In genomic region chr5:141618030-141618803, GRCh38 we compare ENCODE assay signal across 8 cellular contexts. TPM values are rescaled to one million over a fixed set of nuclear protein-coding genes. Genes with fewer than 3 reads are reported as not detected.
A peak's percentile ranks its signal among the peaks of the same experiment; 100 is the strongest.
DNase-seq lines count a peak whose midpoint lies in the region; ATAC-seq and TF ChIP-seq lines count a peak whose summit lies in the region.

No MANE protein-coding gene starts in this region.

- intact Hi-C loops in CD4-positive, alpha-beta memory T cell (cut with micrococcal nuclease): loop anchor here (2.0 to 5.0 kb wide), 2 partner anchors 36 to 297 kb away; partner anchors contain the start of gene TAF7
- intact Hi-C loops in OCI-LY7 (cut with micrococcal nuclease; ENCODE audit: unreplicated experiment): loop anchor here (5.0 to 10.0 kb wide), 3 partner anchors 36 to 103 kb away; no protein-coding TSS in a partner anchor
- intact Hi-C loops in activated T-helper 2 cell treated with anti-CD3 and anti-CD28 coated beads, Interferon-gamma antibody, Interleukin-2, Interleukin-4, amounts not matched to agents 10 μg/mL and 5 μg/mL and 100 μg/mL, durations not matched to agents 14 hours and 24 hours and 36 hours (cut with micrococcal nuclease): loop anchor here (1.0 to 5.0 kb wide), 2 partner anchors 18 to 36 kb away; partner anchors contain the start of genes HDAC3 and RELL2
- intact Hi-C loops in ovary (cut with DNase I): no loop called here

- no peak for TF ChIP-seq EP300 in gastroesophageal sphincter (IDR thresholded peaks at IDR 0.05)
- TF ChIP-seq EP300 in ovary (IDR thresholded peaks at IDR 0.05): no peak

- H3K27ac ChIP-seq in CD4-positive, alpha-beta memory T cell (ENCODE audit: low read depth, low read length): peak overlapping the region; percentile 86
- peak overlapping the region; percentile 63 for H3K27ac ChIP-seq in OCI-LY7 (ENCODE audit: low read depth, low read length, poor library complexity, severe bottlenecking)
- peak overlapping the region; percentile 77 to 96 (median 89) for H3K27ac ChIP-seq in gastroesophageal sphincter
- H3K27ac ChIP-seq in ovary: peak overlapping the region; percentile 76 to 83

- H3K9me2 ChIP-seq in OCI-LY7 (ENCODE audit: insufficient read depth, low read length): no peaks in the 10 kb centered on the region

- no TSS peak for BruUV-seq in OCI-LY7 (replicated peaks; lab: Mats Ljungman, UMichigan)

- H3K4me2 ChIP-seq in OCI-LY7 (ENCODE audit: low read length): peak overlapping the region; percentile 89

- H3K27me3 Mint-ChIP-seq in CD4-positive, alpha-beta memory T cell: no peaks in the 10 kb centered on the region
- no peaks in the 10 kb centered on the region for H3K27me3 Mint-ChIP-seq in activated T-helper 2 cell treated with anti-CD3 and anti-CD28 coated beads, Interferon-gamma antibody, Interleukin-2, Interleukin-4, amounts not matched to agents 10 μg/mL and 5 μg/mL and 100 μg/mL, durations not matched to agents 14 hours and 24 hours and 36 hours (ENCODE audit: low read depth)

- 1 to 2% methylated on average over 24 to 34 of the region's 36 CpGs for WGBS in gastroesophageal sphincter (ENCODE audit: low coverage in 1 of 2), 2 donors
- 1% methylated on average over 31 to 36 of the region's 36 CpGs for WGBS in ovary, 3 donors

- no peaks in the 10 kb centered on the region for H3K9me3 ChIP-seq in CD4-positive, alpha-beta memory T cell (ENCODE audit: control insufficient read depth in 1 of 2, low read length in 2 of 2)
- no peaks in the 10 kb centered on the region for H3K9me3 ChIP-seq in OCI-LY7 (ENCODE audit: low read length)
- no peaks in the 10 kb centered on the region for H3K9me3 ChIP-seq in gastroesophageal sphincter
- no peaks in the 10 kb centered on the region for H3K9me3 ChIP-seq in ovary

- peaks cover 16% of the 10 kb centered on the region; the same call in 1 of the 2 replicates for H4K20me1 ChIP-seq in OCI-LY7 (ENCODE audit: insufficient read depth, low read length)

- H2AFZ ChIP-seq in OCI-LY7 (ENCODE audit: low read length): peak overlapping the region; percentile 53

- peak overlapping the region; percentile 86 to 95 for H3K4me3 ChIP-seq in CD4-positive, alpha-beta memory T cell (ENCODE audit: low read length in 2 of 2)
- H3K4me3 ChIP-seq in OCI-LY7 (ENCODE audit: low read depth, low read length, poor library complexity, severe bottlenecking): peak overlapping the region; percentile 98
- H3K4me3 ChIP-seq in gastroesophageal sphincter: peak overlapping the region; percentile 86 to 98
- peak overlapping the region; percentile 91 for H3K4me3 ChIP-seq in ovary

- H3K79me2 ChIP-seq in OCI-LY7 (ENCODE audit: insufficient read depth, low read depth, low read length): peaks cover 49% of the 10 kb centered on the region

- peak; percentile 21 for ATAC-seq in GM19351 (IDR thresholded peaks at IDR 0.05; ENCODE audit: unreplicated experiment)
- peak; percentile 13 for ATAC-seq in HG03378 (IDR thresholded peaks at IDR 0.05; ENCODE audit: unreplicated experiment)
- peak; percentile 30 for ATAC-seq in gastroesophageal sphincter

- H3K36me3 Mint-ChIP-seq in CD4-positive, alpha-beta memory T cell: peaks cover 17 to 48% of the 10 kb centered on the region in 2 donors
- peaks cover 67% of the 10 kb centered on the region for H3K36me3 Mint-ChIP-seq in activated T-helper 2 cell treated with anti-CD3 and anti-CD28 coated beads, Interferon-gamma antibody, Interleukin-2, Interleukin-4, amounts not matched to agents 10 μg/mL and 5 μg/mL and 100 μg/mL, durations not matched to agents 14 hours and 24 hours and 36 hours (ENCODE audit: low read depth)

- POLR2A ChIA-PET in CD4-positive, alpha-beta memory T cell (lab: Charles Lee; ENCODE audit: partially characterized antibody): interaction anchor here (0.6 to 13.2 kb wide), 17 partner anchors 13 to 485 kb away, joined by 3 to 314 read pairs (median 6); partner anchors contain the start of genes FCHSD1, HDAC3, RELL2 and RNF14
- POLR2A ChIA-PET in OCI-LY7 (lab: Charles Lee): interaction anchor here (0.9 to 8.3 kb wide), 8 partner anchors 8 to 25 kb away, joined by 3 to 101 read pairs (median 7); partner anchors contain the start of genes HDAC3 and RELL2

- peaks cover 0 to 2% (median 0%) of the 10 kb centered on the region in 8 donors for H3K9me3 Mint-ChIP-seq in CD4-positive, alpha-beta memory T cell
- no peaks in the 10 kb centered on the region for H3K9me3 Mint-ChIP-seq in activated T-helper 2 cell treated with anti-CD3 and anti-CD28 coated beads, Interferon-gamma antibody, Interleukin-2, Interleukin-4, amounts not matched to agents 10 μg/mL and 5 μg/mL and 100 μg/mL, durations not matched to agents 14 hours and 24 hours and 36 hours

- H3K4me3 Mint-ChIP-seq in CD4-positive, alpha-beta memory T cell: peak overlapping the region; percentile 94 to 100 (median 98)
- H3K4me3 Mint-ChIP-seq in activated T-helper 2 cell treated with anti-CD3 and anti-CD28 coated beads, Interferon-gamma antibody, Interleukin-2, Interleukin-4, amounts not matched to agents 10 μg/mL and 5 μg/mL and 100 μg/mL, durations not matched to agents 14 hours and 24 hours and 36 hours (ENCODE audit: low read depth): peak overlapping the region; percentile 100

- CTCF ChIA-PET in CD4-positive, alpha-beta memory T cell (lab: Charles Lee; ENCODE audit: partially characterized antibody): interaction anchor here (0.6 to 28.3 kb wide), 15 partner anchors 13 to 352 kb away, joined by 3 to 712 read pairs (median 9); partner anchors contain the start of genes FCHSD1, HDAC3, PCDHGA1 and RELL2
- CTCF ChIA-PET in OCI-LY7 (lab: Charles Lee; ENCODE audit: unreplicated experiment): interaction anchor here (1.2 to 2.4 kb wide), 6 partner anchors 12 to 26 kb away, joined by 3 to 24 read pairs (median 8); partner anchors contain the start of gene RELL2

- peaks cover 46% of the 10 kb centered on the region for H3K4me1 ChIP-seq in CD4-positive, alpha-beta memory T cell (ENCODE audit: insufficient read depth, low read length)
- H3K4me1 ChIP-seq in OCI-LY7 (ENCODE audit: insufficient read depth, low read length, poor library complexity, severe bottlenecking): peaks cover 54% of the 10 kb centered on the region
- H3K4me1 ChIP-seq in gastroesophageal sphincter: peaks cover 0 to 46% (median 4%) of the 10 kb centered on the region in 3 donors
- H3K4me1 ChIP-seq in ovary (ENCODE audit: insufficient read depth): peaks cover 6% of the 10 kb centered on the region

- no peak for TF ChIP-seq CTCF in OCI-LY7 (conservative IDR thresholded peaks at IDR 0.05; ENCODE audit: low read length)
- no peak for TF ChIP-seq CTCF in gastroesophageal sphincter (IDR thresholded peaks at IDR 0.05)
- no peak for TF ChIP-seq CTCF in ovary (IDR thresholded peaks at IDR 0.05)

- H3K27me3 ChIP-seq in CD4-positive, alpha-beta memory T cell (ENCODE audit: insufficient read depth, low read length): no peaks in the 10 kb centered on the region
- H3K27me3 ChIP-seq in gastroesophageal sphincter (no peaks in the 10 kb centered on the region), ovary (no peaks in the 10 kb centered on the region)

- H3K36me3 ChIP-seq in CD4-positive, alpha-beta memory T cell (ENCODE audit: insufficient read depth, low read length): peaks cover 4% of the 10 kb centered on the region
- H3K36me3 ChIP-seq in OCI-LY7 (ENCODE audit: insufficient read depth, low read length) (peaks cover 61% of the 10 kb centered on the region), gastroesophageal sphincter (peaks cover 0 to 32% of the 10 kb centered on the region in 2 donors), ovary (no peaks in the 10 kb centered on the region)

- DNase-seq in CD4-positive, alpha-beta memory T cell: peak; percentile 55 to 70 (median 61)
- DNase-seq in OCI-LY7 (ENCODE audit: low spot score) (peak; percentile 62), ovary (peak; percentile 26 to 56 (median 50)), inferior parietal cortex (ENCODE audit: extremely low spot score) (no peak)
- peak; percentile 37 for DNase-seq in activated T-helper 2 cell treated with anti-CD3 and anti-CD28 coated beads, Interferon-gamma antibody, Interleukin-2, Interleukin-4, amounts not matched to agents 10 μg/mL and 5 μg/mL and 100 μg/mL, durations not matched to agents 14 hours and 24 hours and 36 hours (ENCODE audit: low spot score)

- no peak for TF ChIP-seq POLR2A in gastroesophageal sphincter (IDR thresholded peaks at IDR 0.05)
- TF ChIP-seq POLR2A in ovary (IDR thresholded peaks at IDR 0.05): no peak

- H3K4me1 Mint-ChIP-seq in CD4-positive, alpha-beta memory T cell: peaks cover 33 to 61% (median 47%) of the 10 kb centered on the region in 4 donors
- peaks cover 51% of the 10 kb centered on the region for H3K4me1 Mint-ChIP-seq in activated T-helper 2 cell treated with anti-CD3 and anti-CD28 coated beads, Interferon-gamma antibody, Interleukin-2, Interleukin-4, amounts not matched to agents 10 μg/mL and 5 μg/mL and 100 μg/mL, durations not matched to agents 14 hours and 24 hours and 36 hours (ENCODE audit: low read depth)

- H3K27ac Mint-ChIP-seq in CD4-positive, alpha-beta memory T cell: peak overlapping the region; percentile 93 to 99 (median 98)
- peak overlapping the region; percentile 98 for H3K27ac Mint-ChIP-seq in activated T-helper 2 cell treated with anti-CD3 and anti-CD28 coated beads, Interferon-gamma antibody, Interleukin-2, Interleukin-4, amounts not matched to agents 10 μg/mL and 5 μg/mL and 100 μg/mL, durations not matched to agents 14 hours and 24 hours and 36 hours

RNA-seq across cellular contexts. Expression of gene DIAPH1, which starts 0.6 kb away (rescaled TPM):
- 100 to 1,000 TPM; 211 TPM for total RNA-seq in CD4-positive, alpha-beta memory T cell
- 100 to 1,000 TPM in 1 of 2 donors, 10 to 100 TPM in 1; 81.5 to 145 TPM for polyA plus RNA-seq in CD4-positive, alpha-beta memory T cell
- 64.9 and 78.8 TPM in 2 replicates for total RNA-seq in OCI-LY7 (2014; rRNA removed; shearing (Covaris generic))
- total RNA-seq in OCI-LY7 (2022) (143 and 174 TPM in 2 replicates), gastroesophageal sphincter (10 to 100 TPM; 35.2 to 62.3 (median 53.4) TPM), ovary (10 to 100 TPM; 28.0 to 51.0 (median 44.0) TPM)
- total RNA-seq in activated T-helper 2 cell treated with anti-CD3 and anti-CD28 coated beads, Interferon-gamma antibody, Interleukin-2, Interleukin-4, amounts not matched to agents 10 μg/mL and 5 μg/mL and 100 μg/mL, durations not matched to agents 14 hours and 24 hours and 36 hours: 228 and 234 TPM in 2 replicates
- 10 to 100 TPM; 21.2 to 45.6 TPM for polyA plus RNA-seq in ovary

RNA-seq across cellular contexts. Expression of gene HDAC3, which starts 18.4 kb away (rescaled TPM):
- 10 to 100 TPM; 85.1 to 91.0 TPM for total RNA-seq in CD4-positive, alpha-beta memory T cell
- 100 to 1,000 TPM in 1 of 2 donors, 10 to 100 TPM in 1; 92.8 to 137 TPM for polyA plus RNA-seq in CD4-positive, alpha-beta memory T cell
- total RNA-seq in OCI-LY7 (2014; rRNA removed; shearing (Covaris generic)): 78.8 and 85.4 TPM in 2 replicates
- total RNA-seq in OCI-LY7 (2022) (83.6 and 85.3 TPM in 2 replicates), gastroesophageal sphincter (10 to 100 TPM; 35.4 to 77.8 (median 37.7) TPM), ovary (10 to 100 TPM; 34.2 to 55.6 (median 49.4) TPM)
- total RNA-seq in activated T-helper 2 cell treated with anti-CD3 and anti-CD28 coated beads, Interferon-gamma antibody, Interleukin-2, Interleukin-4, amounts not matched to agents 10 μg/mL and 5 μg/mL and 100 μg/mL, durations not matched to agents 14 hours and 24 hours and 36 hours: 92.4 and 95.2 TPM in 2 replicates
- polyA plus RNA-seq in ovary: 10 to 100 TPM; 43.3 to 73.8 TPM

RNA-seq across cellular contexts. Expression of gene RELL2, which starts 18.6 kb away (rescaled TPM):
- total RNA-seq in CD4-positive, alpha-beta memory T cell: 10 to 100 TPM; 20.4 to 21.3 TPM
- 1 to 10 TPM; 3.0 to 5.4 TPM for polyA plus RNA-seq in CD4-positive, alpha-beta memory T cell
- total RNA-seq in OCI-LY7 (2014; rRNA removed; shearing (Covaris generic)): 28.0 and 29.8 TPM in 2 replicates
- 37.9 and 43.1 TPM in 2 replicates for total RNA-seq in OCI-LY7 (2022)
- 15.9 and 16.1 TPM in 2 replicates for total RNA-seq in activated T-helper 2 cell treated with anti-CD3 and anti-CD28 coated beads, Interferon-gamma antibody, Interleukin-2, Interleukin-4, amounts not matched to agents 10 μg/mL and 5 μg/mL and 100 μg/mL, durations not matched to agents 14 hours and 24 hours and 36 hours
- total RNA-seq in gastroesophageal sphincter: 1 to 10 TPM; 2.3 to 5.4 (median 2.8) TPM
- 1 to 10 TPM in 5 of 7 donors, under 1 TPM in 2; 0.58 to 3.0 (median 1.5) TPM for total RNA-seq in ovary
- 1 to 10 TPM in 1 of 2 donors, not detected in 1; 1.9 TPM for polyA plus RNA-seq in ovary

RNA-seq across cellular contexts. Expression of gene FCHSD1, which starts 33.0 kb away (rescaled TPM):
- 100 to 1,000 TPM; 106 to 110 TPM for total RNA-seq in CD4-positive, alpha-beta memory T cell
- polyA plus RNA-seq in CD4-positive, alpha-beta memory T cell: 1 to 10 TPM; 7.1 to 9.9 TPM
- total RNA-seq in OCI-LY7 (2014; rRNA removed; shearing (Covaris generic)): 31.9 and 49.0 TPM in 2 replicates
- 55.3 and 60.8 TPM in 2 replicates for total RNA-seq in OCI-LY7 (2022)
- total RNA-seq in activated T-helper 2 cell treated with anti-CD3 and anti-CD28 coated beads, Interferon-gamma antibody, Interleukin-2, Interleukin-4, amounts not matched to agents 10 μg/mL and 5 μg/mL and 100 μg/mL, durations not matched to agents 14 hours and 24 hours and 36 hours: 37.4 and 42.8 TPM in 2 replicates
- 10 to 100 TPM in 3 of 4 donors, 1 to 10 TPM in 1; 8.2 to 14.8 (median 13.3) TPM for total RNA-seq in gastroesophageal sphincter
- total RNA-seq in ovary: 10 to 100 TPM; 21.1 to 35.2 (median 25.0) TPM
- 10 to 100 TPM; 10.4 to 21.8 TPM for polyA plus RNA-seq in ovary

Comparison
In these comparisons a context has a peak if more than half of its experiments do, and no peak if none do; other contexts are left out.
1. intact Hi-C loops: an anchor here in CD4-positive, alpha-beta memory T cell (2.0 to 5.0 kb wide), OCI-LY7 (5.0 to 10.0 kb wide) and activated T-helper 2 cell treated with anti-CD3 and anti-CD28 coated beads, Interferon-gamma antibody, Interleukin-2, Interleukin-4, amounts not matched to agents 10 μg/mL and 5 μg/mL and 100 μg/mL, durations not matched to agents 14 hours and 24 hours and 36 hours (1.0 to 5.0 kb wide); none called in ovary.